3 cellular contexts compared by ENCODE assay signal in the genomic region with DNA sequence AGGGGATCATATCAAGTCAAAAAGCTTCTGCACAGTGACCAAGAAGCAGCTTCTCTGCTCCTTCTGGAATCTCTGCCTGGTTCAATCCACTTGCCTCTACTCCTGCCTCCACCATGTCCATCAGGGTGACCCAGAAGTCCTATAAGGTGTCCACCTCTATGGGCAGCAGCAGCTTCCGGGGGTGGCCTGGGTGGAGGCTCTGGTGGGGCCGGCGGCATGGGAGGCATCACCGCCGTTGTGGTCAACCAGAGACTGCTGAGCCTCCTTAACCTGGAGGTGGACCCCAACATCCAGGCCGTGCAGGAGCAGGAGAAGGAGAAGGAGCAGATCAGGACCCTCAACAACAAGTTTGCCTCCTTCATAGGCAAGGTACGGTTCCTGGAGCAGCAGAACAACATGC.
"Had no signal": no experiment of that assay in that cellular context is flagged by ENCODE, and none has a peak within 500 bp of the region (broad histone marks: within the 10 kb centered on the region; RNA-seq: fewer than 3 reads in every experiment).

No MANE protein-coding gene starts in this region.

- DNase-seq: GDM1, GF-D8 had no signal

- ATAC-seq: GM12878 had no signal

- H3K4me3 ChIP-seq: GM12878 had no signal
